1 cellular context compared by ENCODE assay signal in the genomic region with DNA sequence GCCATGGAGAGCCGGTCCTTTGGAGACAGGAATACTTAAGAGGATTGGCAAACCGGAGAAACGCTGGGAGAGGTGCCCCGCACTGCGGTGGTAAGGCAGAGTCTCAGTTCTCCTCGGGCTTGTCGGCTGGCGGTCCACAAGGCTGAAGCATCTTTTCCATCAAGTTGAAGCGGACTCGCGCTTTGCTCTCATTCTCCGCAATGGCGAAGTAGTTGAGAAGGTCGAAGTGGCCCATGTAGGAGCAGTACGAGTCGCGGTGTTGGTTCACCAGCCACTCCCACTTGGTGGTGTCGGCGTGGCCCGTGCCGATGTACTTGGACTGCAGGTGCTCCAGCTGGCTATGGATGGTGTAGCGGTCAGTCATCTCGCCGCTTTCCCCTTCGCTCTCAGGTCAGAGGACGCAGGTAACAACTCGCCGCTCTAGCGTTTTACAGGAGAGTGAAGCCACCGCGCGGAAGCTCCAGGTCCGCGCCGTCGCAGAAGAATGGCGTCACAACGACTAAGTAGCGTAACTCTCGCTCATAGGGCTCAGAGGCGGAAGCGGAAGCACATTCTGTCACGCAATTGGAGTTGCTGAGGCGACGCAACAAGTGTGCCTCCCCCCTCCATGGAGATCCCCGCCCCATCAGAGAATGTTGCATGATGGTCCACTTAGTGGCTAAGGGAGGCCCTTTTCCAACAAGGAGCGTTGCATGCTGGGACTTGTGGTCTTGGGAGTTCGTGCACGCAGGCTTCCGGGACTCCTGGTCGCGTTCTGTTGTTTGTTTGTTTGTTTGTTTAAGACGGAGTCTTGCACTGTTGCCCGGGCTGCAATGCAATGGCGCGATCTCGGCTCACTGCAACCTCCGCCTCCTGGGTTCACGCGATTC.
TF ChIP-seq lines count a peak whose summit lies in the region.

A gene (minus strand): TSS at position 440 of the 869 bp plus-strand sequence. CDS start 76 bp downstream, at position 364.

TF ChIP-seq in K562, 482 proteins besides CTCF, POLR2A, EP300 and RAD21 (continued from another document and continues in another):
- TF ChIP-seq, protein P1, sequence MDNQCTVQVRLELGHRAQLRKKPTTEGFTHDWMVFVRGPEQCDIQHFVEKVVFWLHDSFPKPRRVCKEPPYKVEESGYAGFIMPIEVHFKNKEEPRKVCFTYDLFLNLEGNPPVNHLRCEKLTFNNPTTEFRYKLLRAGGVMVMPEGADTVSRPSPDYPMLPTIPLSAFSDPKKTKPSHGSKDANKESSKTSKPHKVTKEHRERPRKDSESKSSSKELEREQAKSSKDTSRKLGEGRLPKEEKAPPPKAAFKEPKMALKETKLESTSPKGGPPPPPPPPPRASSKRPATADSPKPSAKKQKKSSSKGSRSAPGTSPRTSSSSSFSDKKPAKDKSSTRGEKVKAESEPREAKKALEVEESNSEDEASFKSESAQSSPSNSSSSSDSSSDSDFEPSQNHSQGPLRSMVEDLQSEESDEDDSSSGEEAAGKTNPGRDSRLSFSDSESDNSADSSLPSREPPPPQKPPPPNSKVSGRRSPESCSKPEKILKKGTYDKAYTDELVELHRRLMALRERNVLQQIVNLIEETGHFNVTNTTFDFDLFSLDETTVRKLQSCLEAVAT (IDR thresholded peaks at IDR 0.05), result peak; percentile 61 to 97
- TF ChIP-seq STAT5A (IDR thresholded peaks at IDR 0.05; ENCODE audit: borderline replicate concordance, low read length) (no peak), RBFOX2 (IDR thresholded peaks at IDR 0.05; ENCODE audit: low read depth, low read length) (peak; percentile 99), LEF1 (IDR thresholded peaks at IDR 0.05) (no peak), RHOXF2B (CRISPR knock-in tag; conservative IDR thresholded peaks at IDR 0.05) (no peak), MEF2D (tag; conservative IDR thresholded peaks at IDR 0.05; ENCODE audit: low read depth) (no peak), XRCC3 (IDR thresholded peaks at IDR 0.05) (no peak), ZSCAN29 (IDR thresholded peaks at IDR 0.05) (no peak), MED1 (CRISPR knock-in tag; IDR thresholded peaks at IDR 0.05; ENCODE audit: borderline replicate concordance) (no peak), ZNF263 (CRISPR knock-in tag; IDR thresholded peaks at IDR 0.05; ENCODE audit: borderline replicate concordance) (peak; percentile 17; the same call in 1 of the 2 replicates), ARID1B (IDR thresholded peaks at IDR 0.05) (peak; percentile 23; the same call in 1 of the 2 replicates), ZKSCAN3 (CRISPR knock-in tag; IDR thresholded peaks at IDR 0.05) (no peak), MIER1 (IDR thresholded peaks at IDR 0.05; ENCODE audit: low read depth) (no peak), PRMT5 (CRISPR knock-in tag; IDR thresholded peaks at IDR 0.05) (no peak), NCOA1 (IDR thresholded peaks at IDR 0.05; ENCODE audit: low read depth) (peak; percentile 73), KHSRP (IDR thresholded peaks at IDR 0.05) (peak; percentile 96), ZNF197 (CRISPR knock-in tag; IDR thresholded peaks at IDR 0.05; ENCODE audit: low read depth) (no peak), CBX1 (IDR thresholded peaks at IDR 0.05; ENCODE audit: low read depth) (0 out of 2 replicates have a peak, but pooled peaks have one; percentile 27)
- TF ChIP-seq, protein P2, sequence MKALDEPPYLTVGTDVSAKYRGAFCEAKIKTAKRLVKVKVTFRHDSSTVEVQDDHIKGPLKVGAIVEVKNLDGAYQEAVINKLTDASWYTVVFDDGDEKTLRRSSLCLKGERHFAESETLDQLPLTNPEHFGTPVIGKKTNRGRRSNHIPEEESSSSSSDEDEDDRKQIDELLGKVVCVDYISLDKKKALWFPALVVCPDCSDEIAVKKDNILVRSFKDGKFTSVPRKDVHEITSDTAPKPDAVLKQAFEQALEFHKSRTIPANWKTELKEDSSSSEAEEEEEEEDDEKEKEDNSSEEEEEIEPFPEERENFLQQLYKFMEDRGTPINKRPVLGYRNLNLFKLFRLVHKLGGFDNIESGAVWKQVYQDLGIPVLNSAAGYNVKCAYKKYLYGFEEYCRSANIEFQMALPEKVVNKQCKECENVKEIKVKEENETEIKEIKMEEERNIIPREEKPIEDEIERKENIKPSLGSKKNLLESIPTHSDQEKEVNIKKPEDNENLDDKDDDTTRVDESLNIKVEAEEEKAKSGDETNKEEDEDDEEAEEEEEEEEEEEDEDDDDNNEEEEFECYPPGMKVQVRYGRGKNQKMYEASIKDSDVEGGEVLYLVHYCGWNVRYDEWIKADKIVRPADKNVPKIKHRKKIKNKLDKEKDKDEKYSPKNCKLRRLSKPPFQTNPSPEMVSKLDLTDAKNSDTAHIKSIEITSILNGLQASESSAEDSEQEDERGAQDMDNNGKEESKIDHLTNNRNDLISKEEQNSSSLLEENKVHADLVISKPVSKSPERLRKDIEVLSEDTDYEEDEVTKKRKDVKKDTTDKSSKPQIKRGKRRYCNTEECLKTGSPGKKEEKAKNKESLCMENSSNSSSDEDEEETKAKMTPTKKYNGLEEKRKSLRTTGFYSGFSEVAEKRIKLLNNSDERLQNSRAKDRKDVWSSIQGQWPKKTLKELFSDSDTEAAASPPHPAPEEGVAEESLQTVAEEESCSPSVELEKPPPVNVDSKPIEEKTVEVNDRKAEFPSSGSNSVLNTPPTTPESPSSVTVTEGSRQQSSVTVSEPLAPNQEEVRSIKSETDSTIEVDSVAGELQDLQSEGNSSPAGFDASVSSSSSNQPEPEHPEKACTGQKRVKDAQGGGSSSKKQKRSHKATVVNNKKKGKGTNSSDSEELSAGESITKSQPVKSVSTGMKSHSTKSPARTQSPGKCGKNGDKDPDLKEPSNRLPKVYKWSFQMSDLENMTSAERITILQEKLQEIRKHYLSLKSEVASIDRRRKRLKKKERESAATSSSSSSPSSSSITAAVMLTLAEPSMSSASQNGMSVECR (CRISPR knock-in tag; IDR thresholded peaks at IDR 0.05), result peak; percentile 96
- TF ChIP-seq, protein P3, sequence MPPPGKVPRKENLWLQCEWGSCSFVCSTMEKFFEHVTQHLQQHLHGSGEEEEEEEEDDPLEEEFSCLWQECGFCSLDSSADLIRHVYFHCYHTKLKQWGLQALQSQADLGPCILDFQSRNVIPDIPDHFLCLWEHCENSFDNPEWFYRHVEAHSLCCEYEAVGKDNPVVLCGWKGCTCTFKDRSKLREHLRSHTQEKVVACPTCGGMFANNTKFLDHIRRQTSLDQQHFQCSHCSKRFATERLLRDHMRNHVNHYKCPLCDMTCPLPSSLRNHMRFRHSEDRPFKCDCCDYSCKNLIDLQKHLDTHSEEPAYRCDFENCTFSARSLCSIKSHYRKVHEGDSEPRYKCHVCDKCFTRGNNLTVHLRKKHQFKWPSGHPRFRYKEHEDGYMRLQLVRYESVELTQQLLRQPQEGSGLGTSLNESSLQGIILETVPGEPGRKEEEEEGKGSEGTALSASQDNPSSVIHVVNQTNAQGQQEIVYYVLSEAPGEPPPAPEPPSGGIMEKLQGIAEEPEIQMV (tag; conservative IDR thresholded peaks at IDR 0.05; ENCODE audit: low read depth), result peak; percentile 95
- TF ChIP-seq, protein P4, sequence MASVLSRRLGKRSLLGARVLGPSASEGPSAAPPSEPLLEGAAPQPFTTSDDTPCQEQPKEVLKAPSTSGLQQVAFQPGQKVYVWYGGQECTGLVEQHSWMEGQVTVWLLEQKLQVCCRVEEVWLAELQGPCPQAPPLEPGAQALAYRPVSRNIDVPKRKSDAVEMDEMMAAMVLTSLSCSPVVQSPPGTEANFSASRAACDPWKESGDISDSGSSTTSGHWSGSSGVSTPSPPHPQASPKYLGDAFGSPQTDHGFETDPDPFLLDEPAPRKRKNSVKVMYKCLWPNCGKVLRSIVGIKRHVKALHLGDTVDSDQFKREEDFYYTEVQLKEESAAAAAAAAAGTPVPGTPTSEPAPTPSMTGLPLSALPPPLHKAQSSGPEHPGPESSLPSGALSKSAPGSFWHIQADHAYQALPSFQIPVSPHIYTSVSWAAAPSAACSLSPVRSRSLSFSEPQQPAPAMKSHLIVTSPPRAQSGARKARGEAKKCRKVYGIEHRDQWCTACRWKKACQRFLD (CRISPR knock-in tag; IDR thresholded peaks at IDR 0.05), result 0 out of 2 replicates have a peak, but pooled peaks have one; percentile 65
- TF ChIP-seq, protein P5, sequence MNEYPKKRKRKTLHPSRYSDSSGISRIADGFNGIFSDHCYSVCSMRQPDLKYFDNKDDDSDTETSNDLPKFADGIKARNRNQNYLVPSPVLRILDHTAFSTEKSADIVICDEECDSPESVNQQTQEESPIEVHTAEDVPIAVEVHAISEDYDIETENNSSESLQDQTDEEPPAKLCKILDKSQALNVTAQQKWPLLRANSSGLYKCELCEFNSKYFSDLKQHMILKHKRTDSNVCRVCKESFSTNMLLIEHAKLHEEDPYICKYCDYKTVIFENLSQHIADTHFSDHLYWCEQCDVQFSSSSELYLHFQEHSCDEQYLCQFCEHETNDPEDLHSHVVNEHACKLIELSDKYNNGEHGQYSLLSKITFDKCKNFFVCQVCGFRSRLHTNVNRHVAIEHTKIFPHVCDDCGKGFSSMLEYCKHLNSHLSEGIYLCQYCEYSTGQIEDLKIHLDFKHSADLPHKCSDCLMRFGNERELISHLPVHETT (CRISPR knock-in tag; conservative IDR thresholded peaks at IDR 0.05 in 1 of 2, IDR thresholded peaks at IDR 0.05 in 1 of 2), result peak in 1 of 2 experiments; percentile 60; a peak in 1 of 4 replicates
- TF ChIP-seq, protein P6, sequence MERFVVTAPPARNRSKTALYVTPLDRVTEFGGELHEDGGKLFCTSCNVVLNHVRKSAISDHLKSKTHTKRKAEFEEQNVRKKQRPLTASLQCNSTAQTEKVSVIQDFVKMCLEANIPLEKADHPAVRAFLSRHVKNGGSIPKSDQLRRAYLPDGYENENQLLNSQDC (CRISPR knock-in tag; IDR thresholded peaks at IDR 0.05), result no peak
- TF ChIP-seq, protein P7, sequence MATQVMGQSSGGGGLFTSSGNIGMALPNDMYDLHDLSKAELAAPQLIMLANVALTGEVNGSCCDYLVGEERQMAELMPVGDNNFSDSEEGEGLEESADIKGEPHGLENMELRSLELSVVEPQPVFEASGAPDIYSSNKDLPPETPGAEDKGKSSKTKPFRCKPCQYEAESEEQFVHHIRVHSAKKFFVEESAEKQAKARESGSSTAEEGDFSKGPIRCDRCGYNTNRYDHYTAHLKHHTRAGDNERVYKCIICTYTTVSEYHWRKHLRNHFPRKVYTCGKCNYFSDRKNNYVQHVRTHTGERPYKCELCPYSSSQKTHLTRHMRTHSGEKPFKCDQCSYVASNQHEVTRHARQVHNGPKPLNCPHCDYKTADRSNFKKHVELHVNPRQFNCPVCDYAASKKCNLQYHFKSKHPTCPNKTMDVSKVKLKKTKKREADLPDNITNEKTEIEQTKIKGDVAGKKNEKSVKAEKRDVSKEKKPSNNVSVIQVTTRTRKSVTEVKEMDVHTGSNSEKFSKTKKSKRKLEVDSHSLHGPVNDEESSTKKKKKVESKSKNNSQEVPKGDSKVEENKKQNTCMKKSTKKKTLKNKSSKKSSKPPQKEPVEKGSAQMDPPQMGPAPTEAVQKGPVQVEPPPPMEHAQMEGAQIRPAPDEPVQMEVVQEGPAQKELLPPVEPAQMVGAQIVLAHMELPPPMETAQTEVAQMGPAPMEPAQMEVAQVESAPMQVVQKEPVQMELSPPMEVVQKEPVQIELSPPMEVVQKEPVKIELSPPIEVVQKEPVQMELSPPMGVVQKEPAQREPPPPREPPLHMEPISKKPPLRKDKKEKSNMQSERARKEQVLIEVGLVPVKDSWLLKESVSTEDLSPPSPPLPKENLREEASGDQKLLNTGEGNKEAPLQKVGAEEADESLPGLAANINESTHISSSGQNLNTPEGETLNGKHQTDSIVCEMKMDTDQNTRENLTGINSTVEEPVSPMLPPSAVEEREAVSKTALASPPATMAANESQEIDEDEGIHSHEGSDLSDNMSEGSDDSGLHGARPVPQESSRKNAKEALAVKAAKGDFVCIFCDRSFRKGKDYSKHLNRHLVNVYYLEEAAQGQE (CRISPR knock-in tag; IDR thresholded peaks at IDR 0.05; ENCODE audit: low read depth), result no peak
- TF ChIP-seq, protein P8, sequence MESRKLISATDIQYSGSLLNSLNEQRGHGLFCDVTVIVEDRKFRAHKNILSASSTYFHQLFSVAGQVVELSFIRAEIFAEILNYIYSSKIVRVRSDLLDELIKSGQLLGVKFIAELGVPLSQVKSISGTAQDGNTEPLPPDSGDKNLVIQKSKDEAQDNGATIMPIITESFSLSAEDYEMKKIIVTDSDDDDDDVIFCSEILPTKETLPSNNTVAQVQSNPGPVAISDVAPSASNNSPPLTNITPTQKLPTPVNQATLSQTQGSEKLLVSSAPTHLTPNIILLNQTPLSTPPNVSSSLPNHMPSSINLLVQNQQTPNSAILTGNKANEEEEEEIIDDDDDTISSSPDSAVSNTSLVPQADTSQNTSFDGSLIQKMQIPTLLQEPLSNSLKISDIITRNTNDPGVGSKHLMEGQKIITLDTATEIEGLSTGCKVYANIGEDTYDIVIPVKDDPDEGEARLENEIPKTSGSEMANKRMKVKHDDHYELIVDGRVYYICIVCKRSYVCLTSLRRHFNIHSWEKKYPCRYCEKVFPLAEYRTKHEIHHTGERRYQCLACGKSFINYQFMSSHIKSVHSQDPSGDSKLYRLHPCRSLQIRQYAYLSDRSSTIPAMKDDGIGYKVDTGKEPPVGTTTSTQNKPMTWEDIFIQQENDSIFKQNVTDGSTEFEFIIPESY (CRISPR knock-in tag; IDR thresholded peaks at IDR 0.05), result no peak
- TF ChIP-seq, protein P9, sequence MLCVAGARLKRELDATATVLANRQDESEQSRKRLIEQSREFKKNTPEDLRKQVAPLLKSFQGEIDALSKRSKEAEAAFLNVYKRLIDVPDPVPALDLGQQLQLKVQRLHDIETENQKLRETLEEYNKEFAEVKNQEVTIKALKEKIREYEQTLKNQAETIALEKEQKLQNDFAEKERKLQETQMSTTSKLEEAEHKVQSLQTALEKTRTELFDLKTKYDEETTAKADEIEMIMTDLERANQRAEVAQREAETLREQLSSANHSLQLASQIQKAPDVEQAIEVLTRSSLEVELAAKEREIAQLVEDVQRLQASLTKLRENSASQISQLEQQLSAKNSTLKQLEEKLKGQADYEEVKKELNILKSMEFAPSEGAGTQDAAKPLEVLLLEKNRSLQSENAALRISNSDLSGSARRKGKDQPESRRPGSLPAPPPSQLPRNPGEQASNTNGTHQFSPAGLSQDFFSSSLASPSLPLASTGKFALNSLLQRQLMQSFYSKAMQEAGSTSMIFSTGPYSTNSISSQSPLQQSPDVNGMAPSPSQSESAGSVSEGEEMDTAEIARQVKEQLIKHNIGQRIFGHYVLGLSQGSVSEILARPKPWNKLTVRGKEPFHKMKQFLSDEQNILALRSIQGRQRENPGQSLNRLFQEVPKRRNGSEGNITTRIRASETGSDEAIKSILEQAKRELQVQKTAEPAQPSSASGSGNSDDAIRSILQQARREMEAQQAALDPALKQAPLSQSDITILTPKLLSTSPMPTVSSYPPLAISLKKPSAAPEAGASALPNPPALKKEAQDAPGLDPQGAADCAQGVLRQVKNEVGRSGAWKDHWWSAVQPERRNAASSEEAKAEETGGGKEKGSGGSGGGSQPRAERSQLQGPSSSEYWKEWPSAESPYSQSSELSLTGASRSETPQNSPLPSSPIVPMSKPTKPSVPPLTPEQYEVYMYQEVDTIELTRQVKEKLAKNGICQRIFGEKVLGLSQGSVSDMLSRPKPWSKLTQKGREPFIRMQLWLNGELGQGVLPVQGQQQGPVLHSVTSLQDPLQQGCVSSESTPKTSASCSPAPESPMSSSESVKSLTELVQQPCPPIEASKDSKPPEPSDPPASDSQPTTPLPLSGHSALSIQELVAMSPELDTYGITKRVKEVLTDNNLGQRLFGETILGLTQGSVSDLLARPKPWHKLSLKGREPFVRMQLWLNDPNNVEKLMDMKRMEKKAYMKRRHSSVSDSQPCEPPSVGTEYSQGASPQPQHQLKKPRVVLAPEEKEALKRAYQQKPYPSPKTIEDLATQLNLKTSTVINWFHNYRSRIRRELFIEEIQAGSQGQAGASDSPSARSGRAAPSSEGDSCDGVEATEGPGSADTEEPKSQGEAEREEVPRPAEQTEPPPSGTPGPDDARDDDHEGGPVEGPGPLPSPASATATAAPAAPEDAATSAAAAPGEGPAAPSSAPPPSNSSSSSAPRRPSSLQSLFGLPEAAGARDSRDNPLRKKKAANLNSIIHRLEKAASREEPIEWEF (CRISPR knock-in tag; IDR thresholded peaks at IDR 0.05), result no peak
